9 cellular contexts compared by ENCODE assay signal in the genomic region with DNA sequence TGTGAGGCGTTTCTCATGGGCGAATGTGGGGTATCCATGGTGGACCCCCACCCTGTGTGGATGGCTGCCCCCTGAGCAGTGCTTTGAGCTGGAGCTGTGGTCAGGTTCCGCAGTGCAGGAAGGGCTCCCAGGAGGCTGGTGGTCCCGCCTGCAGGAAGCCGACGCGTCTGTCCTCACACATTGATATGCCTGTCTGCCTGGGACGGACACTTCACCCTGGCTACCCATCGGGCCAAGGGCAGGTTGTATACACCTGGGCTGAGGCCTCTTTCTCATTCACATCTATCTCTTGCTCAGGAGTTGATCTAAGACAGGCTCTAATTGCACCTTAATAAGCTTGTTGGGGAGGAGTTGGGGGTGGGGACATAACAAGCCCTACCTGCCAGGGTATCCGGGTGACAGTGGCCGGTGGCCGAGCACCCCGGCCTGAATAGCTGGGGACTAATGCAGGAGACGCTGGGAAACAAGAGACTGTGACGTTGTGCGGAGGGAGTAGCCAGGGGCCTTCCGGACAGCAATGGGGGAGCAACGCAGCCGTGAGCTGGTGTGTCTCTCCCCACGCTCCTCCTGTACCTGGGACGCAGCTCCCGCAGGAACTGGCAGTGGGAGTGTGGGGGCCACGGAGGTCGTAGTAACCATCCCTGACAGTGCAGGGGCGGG. TPM values are rescaled to one million over a fixed set of nuclear protein-coding genes. Genes with fewer than 3 reads are reported as not detected.
A peak's percentile ranks its signal among the peaks of the same experiment; 100 is the strongest.
DNase-seq lines count a peak whose midpoint lies in the region; ATAC-seq, FAIRE-seq and TF ChIP-seq lines count a peak whose summit lies in the region.
"Had no signal": no experiment of that assay in that cellular context is flagged by ENCODE, and none has a peak within 500 bp of the region (broad histone marks: within the 10 kb centered on the region; RNA-seq: fewer than 3 reads in every experiment).

No MANE protein-coding gene starts in this region.

- no peak for TF ChIP-seq POLR2A in GM12891 (IDR thresholded peaks at IDR 0.05; ENCODE audit: low read depth, low read length)

- peak; percentile 82 for DNase-seq in Caki2 (ENCODE audit: low read depth)
- DNase-seq in NCI-H226, result peak; percentile 61
- peak; percentile 37 for DNase-seq in endothelial cell (ENCODE audit: low spot score)
- peak in 44 of 56 donors; percentile 27 to 85 (median 51) for DNase-seq in nucleus accumbens (lab: John Stamatoyannopoulos, UW)
- no peak for DNase-seq in NOMO-1 treated with dmso at 0.1 percent for 144 hours (lab: John Stamatoyannopoulos, UW; ENCODE audit: unreplicated experiment)
- DNase-seq in GM12891 (ENCODE audit: insufficient read length, low spot score), result no peak
- no peak for DNase-seq in HuH-7 (ENCODE audit: low spot score)

- peaks cover 12% of the 10 kb centered on the region for H3K36me3 Mint-ChIP-seq in endothelial cell (ENCODE audit: low read depth, unreplicated experiment)

- TF ChIP-seq CTCF in endothelial cell (IDR thresholded peaks at IDR 0.05; ENCODE audit: unreplicated experiment), result no peak

- no peak overlapping the region for H3K4me3 Mint-ChIP-seq in endothelial cell (ENCODE audit: unreplicated experiment)
- H3K4me3 Mint-ChIP-seq: activated naive CD8-positive, alpha-beta T cell had no signal

- peaks cover 7% of the 10 kb centered on the region for H3K4me1 Mint-ChIP-seq in endothelial cell (ENCODE audit: unreplicated experiment)

- no peaks in the 10 kb centered on the region for H3K9me3 Mint-ChIP-seq in endothelial cell (ENCODE audit: unreplicated experiment)

- H3K27me3 Mint-ChIP-seq in endothelial cell (ENCODE audit: unreplicated experiment), result peaks cover 9% of the 10 kb centered on the region
- H3K27me3 Mint-ChIP-seq: activated naive CD8-positive, alpha-beta T cell had no signal

- no peak for FAIRE-seq in GM12891 (lab: Jason Lieb, UNC)

- in situ Hi-C loops in Caki2 (cut with HindIII; ENCODE audit: low pct_unique_long_range_greater_than_20kb, low sequenced_read_pairs), result no loop called here

- no peak overlapping the region for H3K27ac Mint-ChIP-seq in endothelial cell (ENCODE audit: unreplicated experiment)
- H3K27ac Mint-ChIP-seq: activated naive CD8-positive, alpha-beta T cell had no signal

- ATAC-seq in GM21360 (IDR thresholded peaks at IDR 0.05; ENCODE audit: unreplicated experiment), result no peak

TF ChIP-seq in GM12891, 5 proteins besides CTCF, POLR2A, EP300 and RAD21:
- no peak for TF ChIP-seq SPI1 (IDR thresholded peaks at IDR 0.05; ENCODE audit: low read depth, low read length)
- TF ChIP-seq POU2F2 (IDR thresholded peaks at IDR 0.05; ENCODE audit: low read depth, low read length), result no peak
- TF ChIP-seq TAF1 (IDR thresholded peaks at IDR 0.05; ENCODE audit: low read depth, low read length), result no peak

RNA-seq across cellular contexts. Expression of gene PDXK, which starts 21.7 kb away (rescaled TPM):
- total RNA-seq in Caki2 (2014; rRNA removed; shearing (Covaris generic); ENCODE audit: low replicate concordance), result 736 and 833 TPM in 2 replicates
- total RNA-seq in endothelial cell (ENCODE audit: unreplicated experiment), result 72.0 TPM
- polyA plus RNA-seq in GM12891 (2012; ENCODE audit: low read depth, missing spikeins), result 49.5 TPM

RNA-seq across cellular contexts. Expression of gene CSTB, which starts 35.5 kb away (rescaled TPM):
- 20.5 and 23.1 TPM in 2 replicates for total RNA-seq in Caki2 (2014; rRNA removed; shearing (Covaris generic); ENCODE audit: low replicate concordance)
- 66.5 TPM for total RNA-seq in endothelial cell (ENCODE audit: unreplicated experiment)
- 46.0 TPM for polyA plus RNA-seq in GM12891 (2012; ENCODE audit: low read depth, missing spikeins)

RNA-seq across cellular contexts. Expression of gene RRP1, which starts 48.8 kb away (rescaled TPM):
- 39.1 and 47.8 TPM in 2 replicates for total RNA-seq in Caki2 (2014; rRNA removed; shearing (Covaris generic); ENCODE audit: low replicate concordance)
- total RNA-seq in endothelial cell (ENCODE audit: unreplicated experiment), result 21.0 TPM
- 26.4 TPM for polyA plus RNA-seq in GM12891 (2012; ENCODE audit: low read depth, missing spikeins)

Comparison
In these comparisons a context has a peak if more than half of its experiments do, and no peak if none do; other contexts are left out.
1. DNase-seq: peak in Caki2 (single experiment), NCI-H226 (single experiment), endothelial cell (single experiment) and nucleus accumbens (44 of 56); none in NOMO-1 treated with dmso at 0.1 percent for 144 hours (single experiment), GM12891 (single experiment) and HuH-7 (single experiment).
2. RNA of gene PDXK, which starts 21.7 kb away (total RNA-seq): 736 to 833 TPM in Caki2; 72.0 TPM in endothelial cell (single experiment); every median in the first group is over 10 times any median in the second.